Comparison of ENCODE assay signal across 8 cellular contexts in the genomic region with DNA sequence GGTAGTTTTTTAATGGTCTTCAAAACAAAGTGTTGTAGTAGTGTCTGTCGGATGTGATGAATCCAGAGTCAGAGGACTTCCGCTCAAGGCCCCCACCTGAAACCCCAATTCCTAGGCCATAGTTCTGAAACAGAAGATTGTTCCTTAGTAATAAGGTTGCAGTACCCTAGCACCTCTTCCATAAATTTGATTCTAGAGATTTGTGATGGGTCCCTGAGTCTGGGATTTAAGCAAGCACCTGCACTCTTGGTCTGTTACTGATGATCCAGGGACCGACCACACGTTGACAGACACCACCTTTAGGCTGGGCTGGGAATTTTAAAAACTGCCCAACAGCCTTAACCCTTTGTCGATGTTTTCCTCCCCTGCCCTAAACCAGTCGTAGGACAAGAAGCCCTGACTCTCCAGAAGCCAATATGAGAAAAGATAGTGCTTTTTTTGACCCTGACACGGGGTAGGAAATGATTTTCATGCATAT. TPM values are rescaled to one million over a fixed set of nuclear protein-coding genes. Genes with fewer than 3 reads are reported as not detected.
DNase-seq lines count a peak whose midpoint lies in the region; ATAC-seq and TF ChIP-seq lines count a peak whose summit lies in the region.

No MANE protein-coding gene starts in this region.

- ATAC-seq in RWPE2 (ENCODE audit: low read depth) (peak; percentile 46; the same call in 2 of the 3 replicates), natural killer cell (no peak), GM21825 (IDR thresholded peaks at IDR 0.05; ENCODE audit: unreplicated experiment) (no peak), GM18873 (IDR thresholded peaks at IDR 0.05; ENCODE audit: low FRiP score, unreplicated experiment) (no peak)

- peaks cover 37 to 50% of the 10 kb centered on the region in 2 donors for H3K4me1 Mint-ChIP-seq in natural killer cell

- H3K4me2 ChIP-seq in BLaER1 = peak overlapping the region; percentile 89

- H3K9me3 ChIP-seq in BLaER1 (peaks cover 20% of the 10 kb centered on the region), RWPE2 (ENCODE audit: severe bottlenecking) (no peaks in the 10 kb centered on the region), endocrine pancreas (ENCODE audit: control insufficient read depth, low read length) (no peaks in the 10 kb centered on the region)

- H3K4me3 ChIP-seq in BLaER1 = peak overlapping the region; percentile 80
- peak overlapping the region; percentile 89 for H3K4me3 ChIP-seq in RWPE2 (ENCODE audit: severe bottlenecking)
- H3K4me3 ChIP-seq in endocrine pancreas (ENCODE audit: control insufficient read depth, insufficient read depth, low read length) = peak overlapping the region; percentile 81

- TF ChIP-seq CTCF in GM20000 (IDR thresholded peaks at IDR 0.05; ENCODE audit: extremely low read depth, missing control alignments) (peak; percentile 19), RWPE2 (IDR thresholded peaks at IDR 0.05; ENCODE audit: poor library complexity, severe bottlenecking) (peak; percentile 43), natural killer cell (IDR thresholded peaks at IDR 0.05) (no peak)

- DNase-seq in GM20000 (ENCODE audit: low spot score) (peak; percentile 34), RWPE2 (ENCODE audit: low spot score) (no peak), natural killer cell (no peak), SKM-1 treated with dmso at 0.1 percent for 144 hours (lab: John Stamatoyannopoulos, UW; ENCODE audit: unreplicated experiment) (no peak)

- no peaks in the 10 kb centered on the region for H3K27me3 Mint-ChIP-seq in natural killer cell (ENCODE audit: low read depth in 2 of 2)

- H3K36me3 ChIP-seq in BLaER1 = peaks cover 30% of the 10 kb centered on the region
- peaks cover 15% of the 10 kb centered on the region for H3K36me3 ChIP-seq in RWPE2 (ENCODE audit: low read depth)
- H3K36me3 ChIP-seq in endocrine pancreas (ENCODE audit: control insufficient read depth, insufficient read depth, low read length) = no peaks in the 10 kb centered on the region

- no peaks in the 10 kb centered on the region for H3K36me3 Mint-ChIP-seq in natural killer cell

- intact Hi-C loops in natural killer cell (cut with micrococcal nuclease) = loop anchor here (2.0 to 5.0 kb wide), 3 partner anchors 103 to 237 kb away; a partner anchor contains a TSS

- peak overlapping the region; percentile 88 for H3K9ac ChIP-seq in BLaER1
- peak overlapping the region; percentile 54 for H3K9ac ChIP-seq in endocrine pancreas (ENCODE audit: control insufficient read depth, insufficient read depth, low read length)

- no peaks in the 10 kb centered on the region for H3K27me3 ChIP-seq in BLaER1
- no peaks in the 10 kb centered on the region for H3K27me3 ChIP-seq in RWPE2 (ENCODE audit: insufficient read depth, poor library complexity, severe bottlenecking)
- no peaks in the 10 kb centered on the region for H3K27me3 ChIP-seq in endocrine pancreas (ENCODE audit: control insufficient read depth, insufficient read depth, low read length)

- H4K20me1 ChIP-seq in BLaER1 = peaks cover 49% of the 10 kb centered on the region

- peak overlapping the region; percentile 94 to 95 for H3K27ac Mint-ChIP-seq in natural killer cell

- no peaks in the 10 kb centered on the region for H3K9me3 Mint-ChIP-seq in natural killer cell

- H3K4me3 Mint-ChIP-seq in natural killer cell = peak overlapping the region; percentile 97

- H3K27ac ChIP-seq in BLaER1 (peak overlapping the region; percentile 94), RWPE2 (ENCODE audit: poor library complexity, severe bottlenecking) (peak overlapping the region; percentile 78)

- H3K4me1 ChIP-seq in BLaER1 (peaks cover 39% of the 10 kb centered on the region), RWPE2 (ENCODE audit: insufficient read depth, poor library complexity, severe bottlenecking) (peaks cover 24% of the 10 kb centered on the region), endocrine pancreas (ENCODE audit: control insufficient read depth, insufficient read depth, low read length) (peaks cover 9% of the 10 kb centered on the region)

RNA-seq across cellular contexts. Expression of a gene that starts 1.2 kb away (rescaled TPM):
- total RNA-seq in natural killer cell = 10 to 100 TPM; 37.7 to 43.5 (median 43.2) TPM

RNA-seq across cellular contexts. Expression of a gene that starts 1.3 kb away (rescaled TPM):
- 1 to 10 TPM in 1 of 3 donors, under 1 TPM in 2; 0.27 to 1.0 (median 0.28) TPM for total RNA-seq in natural killer cell

RNA-seq across cellular contexts. Expression of a gene that starts 56.5 kb away (rescaled TPM):
- total RNA-seq in natural killer cell = 1 to 10 TPM in 2 of 3 donors, under 1 TPM in 1; 0.96 to 2.8 (median 1.7) TPM
